8 cellular contexts compared by ENCODE assay signal in the genomic region with DNA sequence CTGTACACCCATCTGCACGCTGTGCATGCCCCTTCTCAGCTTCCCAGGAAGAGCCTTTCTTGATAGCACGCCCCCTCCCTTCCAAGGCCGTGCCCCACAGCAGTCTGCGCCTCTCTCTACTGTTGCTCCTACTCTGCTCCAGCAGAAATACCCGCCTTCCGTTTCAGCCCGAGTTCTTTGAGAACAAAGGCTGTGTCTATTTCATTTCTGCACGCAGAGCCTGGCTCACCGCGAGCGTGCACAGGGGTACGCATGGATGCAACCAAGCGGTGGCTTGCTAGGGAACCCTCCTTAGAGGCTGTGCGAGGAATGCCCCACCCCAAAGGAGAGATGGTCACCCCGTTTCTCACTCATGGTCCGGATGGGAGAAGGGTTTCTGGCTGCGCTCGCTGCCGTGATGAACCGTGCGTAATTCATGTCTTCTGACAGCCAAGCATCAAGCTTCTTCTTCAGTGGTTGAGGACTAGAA. TPM values are rescaled to one million over a fixed set of nuclear protein-coding genes. Genes with fewer than 3 reads are reported as not detected.
DNase-seq lines count a peak whose midpoint lies in the region; ATAC-seq and TF ChIP-seq lines count a peak whose summit lies in the region.

No MANE protein-coding gene starts in this region.

- intact Hi-C loops in activated T-helper 2 cell treated with anti-CD3 and anti-CD28 coated beads, Interferon-gamma antibody, Interleukin-2, Interleukin-4, amounts not matched to agents 10 μg/mL and 5 μg/mL and 100 μg/mL, durations not matched to agents 14 hours and 24 hours and 36 hours (cut with micrococcal nuclease): no loop called here
- intact Hi-C loops in heart right ventricle (cut with DNase I): no loop called here

- H3K4me2 ChIP-seq in parathyroid adenoma (ENCODE audit: low read length): peak overlapping the region; percentile 71

- peaks cover 10% of the 10 kb centered on the region for H3K4me1 Mint-ChIP-seq in activated T-helper 2 cell treated with anti-CD3 and anti-CD28 coated beads, Interferon-gamma antibody, Interleukin-2, Interleukin-4, amounts not matched to agents 10 μg/mL and 5 μg/mL and 100 μg/mL, durations not matched to agents 14 hours and 24 hours and 36 hours (ENCODE audit: low read depth)

- H3K4me3 ChIP-seq in heart right ventricle (peak overlapping the region; percentile 35 to 83 (median 64)), parathyroid adenoma (ENCODE audit: low read depth, low read length) (peak overlapping the region; percentile 55)

- peaks cover 0 to 14% (median 8%) of the 10 kb centered on the region in 9 donors for H3K4me1 ChIP-seq in heart right ventricle
- no peaks in the 10 kb centered on the region for H3K4me1 ChIP-seq in parathyroid adenoma

- WGBS in heart right ventricle, 2 donors: 0 to 1% methylated on average over 21 of the region's 21 CpGs

- H3K9me3 ChIP-seq in heart right ventricle (no peaks in the 10 kb centered on the region), parathyroid adenoma (ENCODE audit: control insufficient read depth, low read length) (no peaks in the 10 kb centered on the region)

- no peaks in the 10 kb centered on the region for H3K9me3 Mint-ChIP-seq in activated T-helper 2 cell treated with anti-CD3 and anti-CD28 coated beads, Interferon-gamma antibody, Interleukin-2, Interleukin-4, amounts not matched to agents 10 μg/mL and 5 μg/mL and 100 μg/mL, durations not matched to agents 14 hours and 24 hours and 36 hours

- peak in 1 of 9 donors; percentile 3 for TF ChIP-seq CTCF in heart right ventricle (IDR thresholded peaks at IDR 0.05)
- TF ChIP-seq CTCF in parathyroid adenoma (IDR thresholded peaks at IDR 0.05): no peak

- H3K36me3 Mint-ChIP-seq in activated T-helper 2 cell treated with anti-CD3 and anti-CD28 coated beads, Interferon-gamma antibody, Interleukin-2, Interleukin-4, amounts not matched to agents 10 μg/mL and 5 μg/mL and 100 μg/mL, durations not matched to agents 14 hours and 24 hours and 36 hours (ENCODE audit: low read depth): no peaks in the 10 kb centered on the region

- DNase-seq in ACHN (peak; percentile 36), NCI-H1092 treated with DMSO at 0.1 percent for 48 hours (lab: John Stamatoyannopoulos, UW) (peak; percentile 69), heart right ventricle (peak in 1 of 2 donors; percentile 10)
- DNase-seq in activated T-helper 2 cell treated with anti-CD3 and anti-CD28 coated beads, Interferon-gamma antibody, Interleukin-2, Interleukin-4, amounts not matched to agents 10 μg/mL and 5 μg/mL and 100 μg/mL, durations not matched to agents 14 hours and 24 hours and 36 hours (ENCODE audit: low spot score): no peak
- no peak for DNase-seq in activated CD4-positive, CD25-positive, alpha-beta regulatory T cell (lab: John Stamatoyannopoulos, UW)

- peaks cover 0 to 39% (median 0%) of the 10 kb centered on the region in 7 donors for H3K27me3 ChIP-seq in heart right ventricle
- no peaks in the 10 kb centered on the region for H3K27me3 ChIP-seq in parathyroid adenoma (ENCODE audit: control insufficient read depth, insufficient read depth, low read length)

- H3K27ac ChIP-seq in heart right ventricle: peak overlapping the region in 8 of 10 donors; percentile 36 to 75 (median 66)
- H3K27ac ChIP-seq in parathyroid adenoma: no peak overlapping the region

- H2AFZ ChIP-seq in parathyroid adenoma: peak overlapping the region; percentile 75

- in situ Hi-C loops in ACHN (cut with HindIII; ENCODE audit: low pct_ligation_motif_present, low pct_unique_long_range_greater_than_20kb, low sequenced_read_pairs): no loop called here

- no peaks in the 10 kb centered on the region for H3K79me2 ChIP-seq in parathyroid adenoma

- H3K36me3 ChIP-seq in heart right ventricle (peaks cover 0 to 40% (median 0%) of the 10 kb centered on the region in 9 donors), parathyroid adenoma (ENCODE audit: control insufficient read depth, insufficient read depth, low read length) (no peaks in the 10 kb centered on the region)

- no peak overlapping the region for H3K9ac ChIP-seq in parathyroid adenoma

- H3K27me3 Mint-ChIP-seq in activated T-helper 2 cell treated with anti-CD3 and anti-CD28 coated beads, Interferon-gamma antibody, Interleukin-2, Interleukin-4, amounts not matched to agents 10 μg/mL and 5 μg/mL and 100 μg/mL, durations not matched to agents 14 hours and 24 hours and 36 hours (ENCODE audit: low read depth): peaks cover 43% of the 10 kb centered on the region

- peak overlapping the region; percentile 49 for H3K4me3 Mint-ChIP-seq in activated T-helper 2 cell treated with anti-CD3 and anti-CD28 coated beads, Interferon-gamma antibody, Interleukin-2, Interleukin-4, amounts not matched to agents 10 μg/mL and 5 μg/mL and 100 μg/mL, durations not matched to agents 14 hours and 24 hours and 36 hours (ENCODE audit: low read depth)

- H3K27ac Mint-ChIP-seq in activated T-helper 2 cell treated with anti-CD3 and anti-CD28 coated beads, Interferon-gamma antibody, Interleukin-2, Interleukin-4, amounts not matched to agents 10 μg/mL and 5 μg/mL and 100 μg/mL, durations not matched to agents 14 hours and 24 hours and 36 hours: no peak overlapping the region

- ATAC-seq in GM18909 (IDR thresholded peaks at IDR 0.05; ENCODE audit: poor library complexity, unreplicated experiment) (peak; percentile 30), heart right ventricle (peak in 7 of 8 donors; percentile 13 to 55 (median 32)), HG03342 (IDR thresholded peaks at IDR 0.05; ENCODE audit: unreplicated experiment) (no peak)

RNA-seq across cellular contexts. Expression of a gene that starts 0.4 kb away (rescaled TPM):
- not detected in 2 replicates for total RNA-seq in activated T-helper 2 cell treated with anti-CD3 and anti-CD28 coated beads, Interferon-gamma antibody, Interleukin-2, Interleukin-4, amounts not matched to agents 10 μg/mL and 5 μg/mL and 100 μg/mL, durations not matched to agents 14 hours and 24 hours and 36 hours
- total RNA-seq in heart right ventricle: 1 to 10 TPM in 9 of 10 donors, under 1 TPM in 1; 0.82 to 2.7 (median 1.7) TPM
- 1 to 10 TPM in 1 of 2 donors, under 1 TPM in 1; 0.99 to 3.5 TPM for polyA plus RNA-seq in heart right ventricle

Comparison
In these comparisons a context has a peak if more than half of its experiments do, and no peak if none do; other contexts are left out.
1. DNase-seq: peak in ACHN (single experiment) and NCI-H1092 treated with DMSO at 0.1 percent for 48 hours (single experiment); none in activated T-helper 2 cell treated with anti-CD3 and anti-CD28 coated beads, Interferon-gamma antibody, Interleukin-2, Interleukin-4, amounts not matched to agents 10 μg/mL and 5 μg/mL and 100 μg/mL, durations not matched to agents 14 hours and 24 hours and 36 hours (single experiment) and activated CD4-positive, CD25-positive, alpha-beta regulatory T cell (0 of 4).